ENCODE assay signal across 1 cellular context in genomic region chr6:63964347-63964746, GRCh38.
TF ChIP-seq lines count a peak whose summit lies in the region.

No MANE protein-coding gene starts in this region.

TF ChIP-seq in H1, 55 proteins besides CTCF, POLR2A, EP300 and RAD21 (continued from another document):
- TF ChIP-seq, protein P1, sequence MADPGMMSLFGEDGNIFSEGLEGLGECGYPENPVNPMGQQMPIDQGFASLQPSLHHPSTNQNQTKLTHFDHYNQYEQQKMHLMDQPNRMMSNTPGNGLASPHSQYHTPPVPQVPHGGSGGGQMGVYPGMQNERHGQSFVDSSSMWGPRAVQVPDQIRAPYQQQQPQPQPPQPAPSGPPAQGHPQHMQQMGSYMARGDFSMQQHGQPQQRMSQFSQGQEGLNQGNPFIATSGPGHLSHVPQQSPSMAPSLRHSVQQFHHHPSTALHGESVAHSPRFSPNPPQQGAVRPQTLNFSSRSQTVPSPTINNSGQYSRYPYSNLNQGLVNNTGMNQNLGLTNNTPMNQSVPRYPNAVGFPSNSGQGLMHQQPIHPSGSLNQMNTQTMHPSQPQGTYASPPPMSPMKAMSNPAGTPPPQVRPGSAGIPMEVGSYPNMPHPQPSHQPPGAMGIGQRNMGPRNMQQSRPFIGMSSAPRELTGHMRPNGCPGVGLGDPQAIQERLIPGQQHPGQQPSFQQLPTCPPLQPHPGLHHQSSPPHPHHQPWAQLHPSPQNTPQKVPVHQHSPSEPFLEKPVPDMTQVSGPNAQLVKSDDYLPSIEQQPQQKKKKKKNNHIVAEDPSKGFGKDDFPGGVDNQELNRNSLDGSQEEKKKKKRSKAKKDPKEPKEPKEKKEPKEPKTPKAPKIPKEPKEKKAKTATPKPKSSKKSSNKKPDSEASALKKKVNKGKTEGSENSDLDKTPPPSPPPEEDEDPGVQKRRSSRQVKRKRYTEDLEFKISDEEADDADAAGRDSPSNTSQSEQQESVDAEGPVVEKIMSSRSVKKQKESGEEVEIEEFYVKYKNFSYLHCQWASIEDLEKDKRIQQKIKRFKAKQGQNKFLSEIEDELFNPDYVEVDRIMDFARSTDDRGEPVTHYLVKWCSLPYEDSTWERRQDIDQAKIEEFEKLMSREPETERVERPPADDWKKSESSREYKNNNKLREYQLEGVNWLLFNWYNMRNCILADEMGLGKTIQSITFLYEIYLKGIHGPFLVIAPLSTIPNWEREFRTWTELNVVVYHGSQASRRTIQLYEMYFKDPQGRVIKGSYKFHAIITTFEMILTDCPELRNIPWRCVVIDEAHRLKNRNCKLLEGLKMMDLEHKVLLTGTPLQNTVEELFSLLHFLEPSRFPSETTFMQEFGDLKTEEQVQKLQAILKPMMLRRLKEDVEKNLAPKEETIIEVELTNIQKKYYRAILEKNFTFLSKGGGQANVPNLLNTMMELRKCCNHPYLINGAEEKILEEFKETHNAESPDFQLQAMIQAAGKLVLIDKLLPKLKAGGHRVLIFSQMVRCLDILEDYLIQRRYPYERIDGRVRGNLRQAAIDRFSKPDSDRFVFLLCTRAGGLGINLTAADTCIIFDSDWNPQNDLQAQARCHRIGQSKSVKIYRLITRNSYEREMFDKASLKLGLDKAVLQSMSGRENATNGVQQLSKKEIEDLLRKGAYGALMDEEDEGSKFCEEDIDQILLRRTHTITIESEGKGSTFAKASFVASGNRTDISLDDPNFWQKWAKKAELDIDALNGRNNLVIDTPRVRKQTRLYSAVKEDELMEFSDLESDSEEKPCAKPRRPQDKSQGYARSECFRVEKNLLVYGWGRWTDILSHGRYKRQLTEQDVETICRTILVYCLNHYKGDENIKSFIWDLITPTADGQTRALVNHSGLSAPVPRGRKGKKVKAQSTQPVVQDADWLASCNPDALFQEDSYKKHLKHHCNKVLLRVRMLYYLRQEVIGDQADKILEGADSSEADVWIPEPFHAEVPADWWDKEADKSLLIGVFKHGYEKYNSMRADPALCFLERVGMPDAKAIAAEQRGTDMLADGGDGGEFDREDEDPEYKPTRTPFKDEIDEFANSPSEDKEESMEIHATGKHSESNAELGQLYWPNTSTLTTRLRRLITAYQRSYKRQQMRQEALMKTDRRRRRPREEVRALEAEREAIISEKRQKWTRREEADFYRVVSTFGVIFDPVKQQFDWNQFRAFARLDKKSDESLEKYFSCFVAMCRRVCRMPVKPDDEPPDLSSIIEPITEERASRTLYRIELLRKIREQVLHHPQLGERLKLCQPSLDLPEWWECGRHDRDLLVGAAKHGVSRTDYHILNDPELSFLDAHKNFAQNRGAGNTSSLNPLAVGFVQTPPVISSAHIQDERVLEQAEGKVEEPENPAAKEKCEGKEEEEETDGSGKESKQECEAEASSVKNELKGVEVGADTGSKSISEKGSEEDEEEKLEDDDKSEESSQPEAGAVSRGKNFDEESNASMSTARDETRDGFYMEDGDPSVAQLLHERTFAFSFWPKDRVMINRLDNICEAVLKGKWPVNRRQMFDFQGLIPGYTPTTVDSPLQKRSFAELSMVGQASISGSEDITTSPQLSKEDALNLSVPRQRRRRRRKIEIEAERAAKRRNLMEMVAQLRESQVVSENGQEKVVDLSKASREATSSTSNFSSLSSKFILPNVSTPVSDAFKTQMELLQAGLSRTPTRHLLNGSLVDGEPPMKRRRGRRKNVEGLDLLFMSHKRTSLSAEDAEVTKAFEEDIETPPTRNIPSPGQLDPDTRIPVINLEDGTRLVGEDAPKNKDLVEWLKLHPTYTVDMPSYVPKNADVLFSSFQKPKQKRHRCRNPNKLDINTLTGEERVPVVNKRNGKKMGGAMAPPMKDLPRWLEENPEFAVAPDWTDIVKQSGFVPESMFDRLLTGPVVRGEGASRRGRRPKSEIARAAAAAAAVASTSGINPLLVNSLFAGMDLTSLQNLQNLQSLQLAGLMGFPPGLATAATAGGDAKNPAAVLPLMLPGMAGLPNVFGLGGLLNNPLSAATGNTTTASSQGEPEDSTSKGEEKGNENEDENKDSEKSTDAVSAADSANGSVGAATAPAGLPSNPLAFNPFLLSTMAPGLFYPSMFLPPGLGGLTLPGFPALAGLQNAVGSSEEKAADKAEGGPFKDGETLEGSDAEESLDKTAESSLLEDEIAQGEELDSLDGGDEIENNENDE (IDR thresholded peaks at IDR 0.05; ENCODE audit: insufficient replicate concordance, low read length), result peak; percentile 48
